16 cellular contexts compared by ENCODE assay signal in the genomic region with DNA sequence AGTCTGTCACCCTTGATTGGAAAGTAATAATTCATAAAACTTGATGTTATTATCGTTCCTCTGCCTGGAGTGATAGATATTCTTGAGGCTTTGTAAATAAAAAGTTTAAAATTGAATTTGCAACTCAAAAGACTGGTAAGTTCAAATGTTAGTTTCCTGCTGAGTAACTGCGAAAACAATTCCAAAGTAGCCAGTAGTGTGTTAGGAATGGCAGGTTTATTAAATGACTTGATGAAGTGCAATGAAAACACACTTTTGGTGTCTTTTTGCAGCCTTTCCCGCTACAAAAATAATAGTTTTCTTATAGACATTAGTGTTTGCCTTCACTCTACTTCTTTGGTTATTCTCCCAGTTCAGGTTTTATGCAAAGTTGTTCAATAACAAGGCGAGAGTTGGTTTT.
DNase-seq lines count a peak whose midpoint lies in the region; ATAC-seq and TF ChIP-seq lines count a peak whose summit lies in the region.
"Had no signal": no experiment of that assay in that cellular context is flagged by ENCODE, and none has a peak within 500 bp of the region (broad histone marks: within the 10 kb centered on the region; RNA-seq: fewer than 3 reads in every experiment).

No MANE protein-coding gene starts in this region.

- H3K4me1 ChIP-seq in HUES48 (ENCODE audit: control insufficient read depth, insufficient read depth, low read length), result peaks cover 25% of the 10 kb centered on the region
- no peaks in the 10 kb centered on the region for H3K4me1 ChIP-seq in mesenchymal stem cell (ENCODE audit: control insufficient read depth, insufficient read depth, low read depth, low read length)
- peaks cover 16% of the 10 kb centered on the region for H3K4me1 ChIP-seq in skeletal muscle satellite cell (ENCODE audit: control insufficient read depth, insufficient read depth, low read length)
- H3K4me1 ChIP-seq: Peyer's patch had no signal

- H3K4ac ChIP-seq in mesenchymal stem cell (ENCODE audit: low read depth in 1 of 2, low read length in 2 of 2), result no peak overlapping the region

- no peak overlapping the region for H2AK5ac ChIP-seq in mesenchymal stem cell (ENCODE audit: low read length, severe bottlenecking)

- H3K27me3 ChIP-seq in HUES48 (ENCODE audit: control insufficient read depth, insufficient read depth, low read length), result no peaks in the 10 kb centered on the region
- no peaks in the 10 kb centered on the region for H3K27me3 ChIP-seq in mesenchymal stem cell (ENCODE audit: control insufficient read depth in 1 of 2, insufficient read depth in 1 of 2, low read length in 2 of 2)
- no peaks in the 10 kb centered on the region for H3K27me3 ChIP-seq in skeletal muscle satellite cell (ENCODE audit: control insufficient read depth, insufficient read depth, low read length)
- H3K27me3 ChIP-seq: Peyer's patch had no signal

- no peak overlapping the region for H3K23ac ChIP-seq in mesenchymal stem cell (ENCODE audit: low read length in 2 of 2)

- H2BK120ac ChIP-seq in mesenchymal stem cell (ENCODE audit: low read depth, low read length), result no peak overlapping the region

- H3K36me3 Mint-ChIP-seq in brain, result peaks cover 4% of the 10 kb centered on the region

- no peak for TF ChIP-seq CTCF in brain (conservative IDR thresholded peaks at IDR 0.05)

- H3K9ac ChIP-seq in HUES48 (ENCODE audit: low read depth, low read length) (no peak overlapping the region), mesenchymal stem cell (ENCODE audit: low read length) (peak overlapping the region; percentile 83), skeletal muscle satellite cell (ENCODE audit: low read depth, low read length) (no peak overlapping the region)

- peaks cover 41% of the 10 kb centered on the region for H3K4me1 Mint-ChIP-seq in brain
- H3K4me1 Mint-ChIP-seq: CD8-positive, alpha-beta memory T cell had no signal

- H3K14ac ChIP-seq in mesenchymal stem cell (ENCODE audit: low read length in 2 of 2), result no peak overlapping the region

- no peak overlapping the region for H3K18ac ChIP-seq in mesenchymal stem cell (ENCODE audit: low read depth in 1 of 2, low read length in 2 of 2)

- peaks cover 5 to 21% (median 7%) of the 10 kb centered on the region in 5 experiments for H3K9me3 Mint-ChIP-seq in brain

- H2BK5ac ChIP-seq in mesenchymal stem cell (ENCODE audit: low read depth, low read length, poor library complexity, severe bottlenecking), result no peak overlapping the region

- H3K27ac ChIP-seq in HUES48 (ENCODE audit: low read depth, low read length), result peak overlapping the region; percentile 61
- H3K27ac ChIP-seq in mesenchymal stem cell (ENCODE audit: low read length, poor library complexity, severe bottlenecking), result no peak overlapping the region
- H3K27ac ChIP-seq: Peyer's patch had no signal

- peak overlapping the region in 3 of 5 experiments; percentile 88 to 98 (median 96) for H3K27ac Mint-ChIP-seq in brain
- H3K27ac Mint-ChIP-seq: CD8-positive, alpha-beta memory T cell had no signal

- peak overlapping the region in 3 of 5 experiments; percentile 8 to 75 (median 65) for H3K4me3 Mint-ChIP-seq in brain
- H3K4me3 Mint-ChIP-seq: CD8-positive, alpha-beta memory T cell had no signal

- H4K8ac ChIP-seq in mesenchymal stem cell (ENCODE audit: low read length), result no peak overlapping the region

- no peaks in the 10 kb centered on the region for H3K27me3 Mint-ChIP-seq in brain

- H3K4me3 ChIP-seq in HUES48 (ENCODE audit: low read depth, low read length), result no peak overlapping the region
- H3K4me3 ChIP-seq in mesenchymal stem cell (ENCODE audit: insufficient read depth in 1 of 2, low read depth in 1 of 2, low read length in 2 of 2), result no peak overlapping the region
- H3K4me3 ChIP-seq in skeletal muscle satellite cell (ENCODE audit: low read length), result no peak overlapping the region
- H3K4me3 ChIP-seq: GM12878, K562, Peyer's patch had no signal

- no peaks in the 10 kb centered on the region for H3K36me3 ChIP-seq in HUES48 (ENCODE audit: control insufficient read depth, insufficient read depth, low read length)
- no peaks in the 10 kb centered on the region for H3K36me3 ChIP-seq in mesenchymal stem cell (ENCODE audit: control insufficient read depth in 1 of 2, insufficient read depth in 2 of 2, low read depth in 1 of 2, low read length in 2 of 2)
- no peaks in the 10 kb centered on the region for H3K36me3 ChIP-seq in skeletal muscle satellite cell (ENCODE audit: insufficient read depth, low read length)
- H3K36me3 ChIP-seq: Peyer's patch had no signal

- ATAC-seq in GM18520 (IDR thresholded peaks at IDR 0.05; ENCODE audit: unreplicated experiment), result no peak
- ATAC-seq: GM12878, HCT116, K562 had no signal

- no peak overlapping the region for H2AFZ ChIP-seq in mesenchymal stem cell (ENCODE audit: low read depth, low read length)

- no peaks in the 10 kb centered on the region for H3K9me3 ChIP-seq in HUES48 (ENCODE audit: control insufficient read depth, insufficient read depth, low read length)
- no peaks in the 10 kb centered on the region for H3K9me3 ChIP-seq in mesenchymal stem cell (ENCODE audit: control insufficient read depth, low read length)
- no peaks in the 10 kb centered on the region for H3K9me3 ChIP-seq in skeletal muscle satellite cell (replicated peaks; ENCODE audit: low read length)
- H3K9me3 ChIP-seq: Peyer's patch had no signal

- H3K79me1 ChIP-seq in mesenchymal stem cell (replicated peaks; ENCODE audit: low read length, poor library complexity, severe bottlenecking), result no peaks in the 10 kb centered on the region

- DNase-seq in mesenchymal stem cell (no peak), T1000 (lab: John Stamatoyannopoulos, UW) (no peak), GOT3 (lab: John Stamatoyannopoulos, UW) (no peak)
- DNase-seq: ACHN; CD8-positive, alpha-beta memory T cell; DMS53; NCI-H1105 treated with DMSO at 0.1 percent for 48 hours; NCI-H1694; Peyer's patch had no signal

- no peak overlapping the region for H2BK15ac ChIP-seq in mesenchymal stem cell (ENCODE audit: low read depth, poor library complexity, severe bottlenecking)

- 90% methylated on average over 3 of the region's 4 CpGs for WGBS in mesenchymal stem cell

- no peak overlapping the region for H2BK12ac ChIP-seq in mesenchymal stem cell (ENCODE audit: low read length in 2 of 2)

- no peak overlapping the region for H4K91ac ChIP-seq in mesenchymal stem cell (ENCODE audit: low read length)

- no peak overlapping the region for H3K4me2 ChIP-seq in mesenchymal stem cell (ENCODE audit: low read length, poor library complexity, severe bottlenecking)
- H3K4me2 ChIP-seq in skeletal muscle satellite cell (ENCODE audit: low read length), result peak overlapping the region; percentile 68
